10 cellular contexts compared by ENCODE assay signal in genomic region chr20:10666221-10667076, GRCh38. TPM values are rescaled to one million over a fixed set of nuclear protein-coding genes. Genes with fewer than 3 reads are reported as not detected.
DNase-seq lines count a peak whose midpoint lies in the region; ATAC-seq and TF ChIP-seq lines count a peak whose summit lies in the region.
"Had no signal": no experiment of that assay in that cellular context is flagged by ENCODE, and none has a peak within 500 bp of the region (broad histone marks: within the 10 kb centered on the region; RNA-seq: fewer than 3 reads in every experiment).

No MANE protein-coding gene starts in this region.

- no peak overlapping the region for H4K8ac ChIP-seq in mesendoderm (ENCODE audit: low read depth, low read length)

- no peak for DNase-seq in RWPE1 (ENCODE audit: low spot score)
- peak; percentile 60 for DNase-seq in coronary artery (ENCODE audit: low spot score)
- no peak for DNase-seq in mesendoderm
- no peak for DNase-seq in thoracic aorta (ENCODE audit: low spot score)
- DNase-seq in cerebellar nuclear complex (lab: John Stamatoyannopoulos, UW): no peak
- no peak for DNase-seq in nucleus accumbens (lab: John Stamatoyannopoulos, UW)
- DNase-seq in NCI-H2081 treated with DMSO at 0.1 percent for 48 hours (lab: John Stamatoyannopoulos, UW): no peak
- DNase-seq: activated naive CD8-positive, alpha-beta T cell treated with anti-CD3 and anti-CD28 coated beads for 36 hours; CD8-positive, alpha-beta memory T cell; NCI-H187 had no signal

- H3K4me1 ChIP-seq in mesendoderm (ENCODE audit: control insufficient read depth, low read depth, low read length) (peaks cover 29% of the 10 kb centered on the region), thoracic aorta (ENCODE audit: control insufficient read depth in 1 of 2, low read depth in 2 of 2) (peaks cover 40 to 87% of the 10 kb centered on the region in 2 donors)

- H3K79me1 ChIP-seq in mesendoderm (ENCODE audit: low read length): peaks cover 8% of the 10 kb centered on the region

- TF ChIP-seq CTCF in RWPE1 (conservative IDR thresholded peaks at IDR 0.05; ENCODE audit: low read depth) (no peak), coronary artery (IDR thresholded peaks at IDR 0.05) (no peak), thoracic aorta (IDR thresholded peaks at IDR 0.05) (no peak)

- H2BK15ac ChIP-seq in mesendoderm (replicated peaks; ENCODE audit: low read depth): no peak overlapping the region

- no peak overlapping the region for H3K9ac ChIP-seq in mesendoderm (ENCODE audit: low read length)

- H3K56ac ChIP-seq in mesendoderm (ENCODE audit: low read length): peak overlapping the region; percentile 53

- peak overlapping the region; percentile 96 for H3K27ac ChIP-seq in RWPE1
- H3K27ac ChIP-seq in coronary artery: peak overlapping the region; percentile 89 to 92
- no peak overlapping the region for H3K27ac ChIP-seq in mesendoderm (ENCODE audit: low read depth, low read length)
- H3K27ac ChIP-seq in thoracic aorta: peak overlapping the region; percentile 98 to 100

- POLR2A ChIA-PET in RWPE1 (lab: Yijun Ruan, JAX; ENCODE audit: low non-redundant PET): no interaction called here

- no peak overlapping the region for H3K4me2 ChIP-seq in mesendoderm (ENCODE audit: low read length)

- H3K4me3 ChIP-seq in coronary artery: peak overlapping the region; percentile 98
- H3K4me3 ChIP-seq in mesendoderm (ENCODE audit: low read length): no peak overlapping the region
- H3K4me3 ChIP-seq in thoracic aorta: peak overlapping the region; percentile 96

- no peak overlapping the region for H2AK5ac ChIP-seq in mesendoderm (ENCODE audit: low read length)

- no peaks in the 10 kb centered on the region for H3K27me3 ChIP-seq in mesendoderm (ENCODE audit: insufficient read depth, low read length, poor library complexity)
- H3K27me3 ChIP-seq in thoracic aorta (replicated peaks; ENCODE audit: insufficient read depth): no peaks in the 10 kb centered on the region

- WGBS in mesendoderm (ENCODE audit: extremely low coverage, insufficient coverage, low lambda C conversion rate): no CpG with 5 or more reads among the region's 7 CpGs

- H2BK5ac ChIP-seq in mesendoderm (ENCODE audit: low read length): no peak overlapping the region

- H3K4ac ChIP-seq in mesendoderm (ENCODE audit: low read depth, low read length): no peak overlapping the region

- no peaks in the 10 kb centered on the region for H3K9me3 ChIP-seq in thoracic aorta

- peak overlapping the region; percentile 26 for H3K23ac ChIP-seq in mesendoderm (ENCODE audit: low read length)

- H3K36me3 ChIP-seq in mesendoderm (ENCODE audit: control insufficient read depth, insufficient read depth, low read length) (no peaks in the 10 kb centered on the region), thoracic aorta (peaks cover 13% of the 10 kb centered on the region)

- peaks cover 21% of the 10 kb centered on the region for H3K79me2 ChIP-seq in mesendoderm (ENCODE audit: control insufficient read depth, insufficient read depth, low read length)

- no peak overlapping the region for H2BK120ac ChIP-seq in mesendoderm (ENCODE audit: low read depth, low read length)

- peak; percentile 15 for ATAC-seq in thoracic aorta (ENCODE audit: insufficient number of reproducible peaks, low FRiP score, low read depth)

- peak overlapping the region; percentile 65 for H3K18ac ChIP-seq in mesendoderm (ENCODE audit: low read length)

- CTCF ChIA-PET in RWPE1 (lab: Yijun Ruan, JAX): no interaction called here

- H4K5ac ChIP-seq in mesendoderm (ENCODE audit: low read length): no peak overlapping the region

RNA-seq across cellular contexts. Expression of gene JAG1, which starts 7.3 kb away (rescaled TPM):
- 5.1 TPM for polyA plus RNA-seq in mesendoderm (2013, experiment 1 of 2)
- 5.3 TPM for polyA plus RNA-seq in mesendoderm (2013, experiment 2 of 2)
- 100 to 1,000 TPM; 237 to 253 TPM for total RNA-seq in thoracic aorta
